In the genomic region with DNA sequence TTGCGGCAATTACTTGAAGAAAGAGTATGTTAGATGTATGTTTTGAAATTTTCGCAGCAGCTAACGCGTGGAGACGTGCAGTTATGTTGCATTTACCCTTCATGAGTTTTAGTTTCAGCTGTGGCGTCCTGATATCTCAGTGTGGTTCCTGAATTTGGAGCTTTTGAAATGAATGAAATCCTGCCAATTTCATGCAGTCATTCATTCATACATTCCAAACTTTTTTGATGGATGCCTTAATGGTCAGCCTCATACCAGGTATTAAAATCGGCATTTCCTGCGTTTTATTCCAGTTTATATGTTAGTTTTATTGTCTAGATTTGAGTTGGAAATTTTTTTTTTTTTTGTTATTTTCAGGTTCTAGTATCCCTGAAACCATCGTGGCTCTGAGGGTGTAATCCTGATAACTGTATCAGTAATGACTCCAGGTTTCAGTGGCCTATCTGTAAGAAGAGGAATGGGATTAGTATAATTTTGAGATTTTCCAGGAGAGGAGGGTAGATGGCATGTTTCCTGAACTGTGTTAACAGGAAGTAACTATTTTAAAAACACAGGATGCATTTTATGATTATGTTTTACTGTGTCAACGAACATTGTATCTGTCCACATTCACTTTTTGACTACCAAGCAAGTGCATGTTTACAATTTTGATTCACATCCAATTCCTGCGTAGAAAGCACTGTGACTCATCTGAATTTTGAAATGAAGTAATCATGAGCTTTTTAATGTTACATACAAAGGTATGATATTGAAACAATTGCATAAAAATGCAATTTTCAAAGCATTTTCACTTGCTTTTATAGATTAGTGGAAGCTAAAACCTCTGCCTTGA, we compare ENCODE assay signal across 8 cellular contexts. TPM values are rescaled to one million over a fixed set of nuclear protein-coding genes. Genes with fewer than 3 reads are reported as not detected.
DNase-seq lines count a peak whose midpoint lies in the region; ATAC-seq and TF ChIP-seq lines count a peak whose summit lies in the region.

No MANE protein-coding gene starts in this region.

- H3K27me3 Mint-ChIP-seq in activated T-helper 17 cell treated with anti-CD3 and anti-CD28 coated beads, Interleukin-2, amount 50 U/mL, for 72 hours: no peaks in the 10 kb centered on the region

- intact Hi-C loops in spleen (cut with DNase I; ENCODE audit: low total_unique reads): loop anchor here (5.0 kb wide), 1 partner anchor 63 kb away; a partner anchor contains a TSS

- TF ChIP-seq CTCF in C4-2B (conservative IDR thresholded peaks at IDR 0.05) (no peak), HFF-Myc (IDR thresholded peaks at IDR 0.05; ENCODE audit: low read depth, low read length, missing control alignments) (no peak), spleen (IDR thresholded peaks at IDR 0.05 in 8 of 11, conservative IDR thresholded peaks at IDR 0.05 in 3 of 11) (no peak)

- peaks cover 13% of the 10 kb centered on the region for H3K4me1 Mint-ChIP-seq in activated T-helper 17 cell treated with anti-CD3 and anti-CD28 coated beads, Interleukin-2, amount 50 U/mL, for 72 hours

- H3K27me3 ChIP-seq in iPS DF 6.9 (ENCODE audit: control insufficient read depth, insufficient read depth, low read length) (no peaks in the 10 kb centered on the region), spleen (replicated peaks in 1 of 7) (no peaks in the 10 kb centered on the region)

- H3K36me3 Mint-ChIP-seq in activated T-helper 17 cell treated with anti-CD3 and anti-CD28 coated beads, Interleukin-2, amount 50 U/mL, for 72 hours (ENCODE audit: low read depth): no peaks in the 10 kb centered on the region

- no peaks in the 10 kb centered on the region for H3K4me1 ChIP-seq in iPS DF 6.9 (ENCODE audit: control insufficient read depth, insufficient read depth, low read length)
- peaks cover 7 to 39% (median 22%) of the 10 kb centered on the region in 6 donors for H3K4me1 ChIP-seq in spleen

- H3K9me3 ChIP-seq in iPS DF 6.9 (ENCODE audit: control insufficient read depth, insufficient read depth, low read length) (no peaks in the 10 kb centered on the region), spleen (no peaks in the 10 kb centered on the region)

- H3K4me3 Mint-ChIP-seq in activated T-helper 17 cell treated with anti-CD3 and anti-CD28 coated beads, Interleukin-2, amount 50 U/mL, for 72 hours: peak overlapping the region; percentile 87

- peak overlapping the region; percentile 87 for H3K27ac Mint-ChIP-seq in activated T-helper 17 cell treated with anti-CD3 and anti-CD28 coated beads, Interleukin-2, amount 50 U/mL, for 72 hours

- DNase-seq in HFF-Myc (ENCODE audit: extremely low read depth, low read depth): no peak
- no peak for DNase-seq in iPS DF 6.9 (ENCODE audit: low read depth, low spot score)
- no peak for DNase-seq in spleen
- DNase-seq in T1000 (lab: John Stamatoyannopoulos, UW): no peak

- H3K4me3 ChIP-seq in HFF-Myc (replicated peaks; ENCODE audit: low read depth, low read length) (peak overlapping the region; percentile 77), iPS DF 6.9 (ENCODE audit: low read length) (peak overlapping the region; percentile 72; the same call in 1 of the 2 replicates), spleen (peak overlapping the region; percentile 66 to 95 (median 83))

- WGBS in iPS DF 6.9 (ENCODE audit: insufficient coverage, insufficient read length): no CpG with 5 or more reads among the region's 11 CpGs
- 2 to 5% (median 4%) methylated on average over 11 of the region's 11 CpGs for WGBS in spleen, 5 donors

- no peak for TF ChIP-seq POLR2A in spleen (IDR thresholded peaks at IDR 0.05)

- ATAC-seq in activated T-helper 17 cell treated with anti-CD3 and anti-CD28 coated beads, Interleukin-2, amount 50 U/mL, for 72 hours (replicated peaks): peak; percentile 5
- ATAC-seq in GM18498 (IDR thresholded peaks at IDR 0.05; ENCODE audit: unreplicated experiment) (no peak), GM18519 (IDR thresholded peaks at IDR 0.05; ENCODE audit: low FRiP score, unreplicated experiment) (no peak)

- H3K27ac ChIP-seq in C4-2B (peak overlapping the region; percentile 96), iPS DF 6.9 (ENCODE audit: low read length) (no peak overlapping the region), spleen (peak overlapping the region; percentile 81 to 91 (median 88))

- H3K36me3 ChIP-seq in iPS DF 6.9 (ENCODE audit: control insufficient read depth, insufficient read depth, low read length) (no peaks in the 10 kb centered on the region), spleen (no peaks in the 10 kb centered on the region)

- no peaks in the 10 kb centered on the region for H3K9me3 Mint-ChIP-seq in activated T-helper 17 cell treated with anti-CD3 and anti-CD28 coated beads, Interleukin-2, amount 50 U/mL, for 72 hours

RNA-seq across cellular contexts. Expression of a gene that starts 1.0 kb away (rescaled TPM):
- 10 to 100 TPM; 21.6 to 33.8 TPM for total RNA-seq in activated T-helper 17 cell treated with anti-CD3 and anti-CD28 coated beads, Interleukin-2, amount 50 U/mL, for 72 hours
- 10 to 100 TPM; 10.8 to 33.2 (median 23.7) TPM for total RNA-seq in spleen
- 1 to 10 TPM; 3.0 to 3.7 (median 3.0) TPM for polyA plus RNA-seq in spleen
